In genomic region chr14:102279688-102280348, GRCh38 we compare ENCODE assay signal across 10 cellular contexts. TPM values are rescaled to one million over a fixed set of nuclear protein-coding genes. Genes with fewer than 3 reads are reported as not detected.
DNase-seq lines count a peak whose midpoint lies in the region; FAIRE-seq and TF ChIP-seq lines count a peak whose summit lies in the region.
"Had no signal": no experiment of that assay in that cellular context is flagged by ENCODE, and none has a peak within 500 bp of the region (broad histone marks: within the 10 kb centered on the region; RNA-seq: fewer than 3 reads in every experiment).

No MANE protein-coding gene starts in this region.

- no peaks in the 10 kb centered on the region for H3K9me3 ChIP-seq in mesodermal cell (ENCODE audit: control insufficient read depth, low read length)

- H3K27ac ChIP-seq in mesodermal cell (ENCODE audit: low read depth, low read length, severe bottlenecking): peak overlapping the region; percentile 50

- WGBS in mesodermal cell (ENCODE audit: insufficient coverage in 2 of 2), 2 experiments: 85 to 88% methylated on average over 7 of the region's 8 CpGs

- peak; percentile 99 for FAIRE-seq in bronchial epithelial cell (lab: Jason Lieb, UNC)

- H3K4me3 ChIP-seq in bronchial epithelial cell (ENCODE audit: low read depth, low read length) (no peak overlapping the region), mesodermal cell (ENCODE audit: extremely low read depth, insufficient read depth, low read length, poor library complexity, severe bottlenecking) (no peak overlapping the region)

- TF ChIP-seq CTCF in bronchial epithelial cell (IDR thresholded peaks at IDR 0.05; ENCODE audit: insufficient read depth, low read length, severe bottlenecking) (no peak), GM20000 (IDR thresholded peaks at IDR 0.05; ENCODE audit: extremely low read depth, missing control alignments) (no peak)

- no peaks in the 10 kb centered on the region for H3K36me3 ChIP-seq in bronchial epithelial cell (ENCODE audit: control insufficient read depth, insufficient read depth, low read length)
- H3K36me3 ChIP-seq in mesodermal cell (ENCODE audit: control insufficient read depth, insufficient read depth, low read length): no peaks in the 10 kb centered on the region

- DNase-seq in AG20443 (ENCODE audit: low spot score) (peak; percentile 90), HT1080 (ENCODE audit: low read depth) (peak; percentile 99), bronchial epithelial cell (ENCODE audit: low read depth) (peak; percentile 100), germinal center (ENCODE audit: low spot score) (no peak), SKM-1 (lab: John Stamatoyannopoulos, UW; ENCODE audit: unreplicated experiment) (no peak), activated gamma-delta T cell (lab: John Stamatoyannopoulos, UW) (no peak), GM20000 (ENCODE audit: low spot score) (no peak)
- DNase-seq: NCI-H1092 treated with DMSO at 0.1 percent for 48 hours; stimulated activated CD8-positive, alpha-beta memory T cell treated with anti-CD3 and anti-CD28 coated beads, Interleukin-4, amount 100 ng/mL, for 48 hours had no signal

- H3K4me1 ChIP-seq in mesodermal cell (ENCODE audit: control insufficient read depth, insufficient read depth, low read length, poor library complexity, severe bottlenecking): peaks cover 25% of the 10 kb centered on the region

- H3K27me3 ChIP-seq in bronchial epithelial cell (ENCODE audit: control insufficient read depth, insufficient read depth, low read length): no peaks in the 10 kb centered on the region

RNA-seq across cellular contexts. Expression of gene MOK, which starts 25.1 kb away (rescaled TPM):
- total RNA-seq in HT1080 (2014; rRNA removed; shearing (Covaris generic)): 34.5 and 36.6 TPM in 2 replicates
- polyA plus RNA-seq in HT1080 (2015; cell fraction: cytosol; rRNA removed): 71.9 and 84.1 TPM in 2 replicates
- 234 and 239 TPM in 2 replicates for polyA plus RNA-seq in HT1080 (2015; cell fraction: nucleus; rRNA removed)
- total RNA-seq in bronchial epithelial cell: 3.2 and 4.0 TPM in 2 replicates
- polyA plus RNA-seq in mesodermal cell (2013, experiment 1 of 2): 6.1 TPM
- 4.9 TPM for polyA plus RNA-seq in mesodermal cell (2013, experiment 2 of 2)

RNA-seq across cellular contexts. Expression of gene ZNF839, which starts 39.7 kb away (rescaled TPM):
- 8.0 and 12.5 TPM in 2 replicates for total RNA-seq in HT1080 (2014; rRNA removed; shearing (Covaris generic))
- polyA plus RNA-seq in HT1080 (2015; cell fraction: cytosol; rRNA removed): 9.9 and 12.6 TPM in 2 replicates
- 42.4 and 46.9 TPM in 2 replicates for polyA plus RNA-seq in HT1080 (2015; cell fraction: nucleus; rRNA removed)
- 8.2 and 9.7 TPM in 2 replicates for total RNA-seq in bronchial epithelial cell
- 10.9 TPM for polyA plus RNA-seq in mesodermal cell (2013, experiment 1 of 2)
- polyA plus RNA-seq in mesodermal cell (2013, experiment 2 of 2): 8.5 TPM

Comparison
In these comparisons a context has a peak if more than half of its experiments do, and no peak if none do; other contexts are left out.
1. DNase-seq: peak in AG20443 (single experiment), HT1080 (single experiment) and bronchial epithelial cell (single experiment); none in germinal center (single experiment), SKM-1 (single experiment), activated gamma-delta T cell (single experiment) and GM20000 (single experiment).